17 cellular contexts compared by ENCODE assay signal in the genomic region with DNA sequence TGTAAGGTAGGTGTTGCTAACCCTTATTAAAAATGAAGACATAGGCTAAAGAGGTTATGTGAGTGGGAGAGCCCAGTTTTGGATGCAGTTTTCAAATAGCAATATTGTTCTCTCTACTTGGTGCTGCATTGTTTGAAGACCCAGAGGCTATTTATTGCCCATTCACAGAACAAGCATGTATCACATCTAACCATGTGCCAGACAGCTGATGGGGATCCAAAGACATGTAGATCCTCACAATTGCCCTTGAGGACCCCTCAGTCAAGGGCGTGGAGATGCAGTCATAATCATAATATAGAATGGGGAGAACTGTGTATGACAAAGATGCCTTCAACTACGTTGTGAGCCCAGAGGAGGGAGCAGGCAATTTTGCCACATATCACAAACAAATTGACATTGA.
"Had no signal": no experiment of that assay in that cellular context is flagged by ENCODE, and none has a peak within 500 bp of the region (broad histone marks: within the 10 kb centered on the region; RNA-seq: fewer than 3 reads in every experiment).

No MANE protein-coding gene starts in this region.

- DNase-seq: dorsolateral prefrontal cortex; effector CD4-positive, alpha-beta T cell; gastrocnemius medialis; head of caudate nucleus; naive thymus-derived CD4-positive, alpha-beta T cell; ovary; posterior cingulate gyrus; psoas muscle; right cardiac atrium; sigmoid colon; spleen; stimulated activated CD4-positive, alpha-beta T cell treated with anti-CD3 and anti-CD28 coated beads, Interleukin-4, amount 100 ng/mL, for 4 hours; stimulated activated naive CD8-positive, alpha-beta T cell treated with anti-CD3 and anti-CD28 coated beads, Interleukin-15, Interleukin-2, amounts not matched to agents 100 U/mL and 50 U/mL, for 24 hours; substantia nigra; testis; tibial artery had no signal

- ATAC-seq: gastrocnemius medialis; naive thymus-derived CD4-positive, alpha-beta T cell; psoas muscle; right cardiac atrium; stimulated activated memory B cell treated with anti-CD40 and anti-IgM and Interleukin-4, amounts not matched to agents 10 μg/mL and 1 μg/mL and 100 μg/mL, for 72 hours; stimulated activated naive CD8-positive, alpha-beta T cell treated with anti-CD3 and anti-CD28 coated beads, Interleukin-15, Interleukin-2, amounts not matched to agents 100 U/mL and 50 U/mL, for 24 hours had no signal
